Comparison of ENCODE assay signal across 8 cellular contexts in the genomic region with DNA sequence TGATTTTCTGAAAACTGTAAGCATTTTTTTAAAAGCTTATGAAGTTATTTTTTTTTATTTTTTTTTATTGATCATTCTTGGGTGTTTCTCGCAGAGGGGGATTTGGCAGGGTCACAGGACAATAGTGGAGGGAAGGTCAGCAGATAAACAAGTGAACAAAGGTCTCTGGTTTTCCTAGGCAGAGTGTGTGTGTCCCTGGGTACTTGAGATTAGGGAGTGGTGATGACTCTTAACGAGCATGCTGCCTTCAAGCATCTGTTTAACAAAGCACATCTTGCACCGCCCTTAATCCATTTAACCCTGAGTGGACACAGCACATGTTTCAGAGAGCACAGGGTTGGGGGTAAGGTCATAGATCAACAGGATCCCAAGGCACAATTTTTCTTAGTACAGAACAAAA. TPM values are rescaled to one million over a fixed set of nuclear protein-coding genes. Genes with fewer than 3 reads are reported as not detected.
"Had no signal": no experiment of that assay in that cellular context is flagged by ENCODE, and none has a peak within 500 bp of the region (broad histone marks: within the 10 kb centered on the region; RNA-seq: fewer than 3 reads in every experiment).

No MANE protein-coding gene starts in this region.

RNA-seq across cellular contexts. Expression of gene TMEM45B, which starts 31.7 kb away (rescaled TPM):
- total RNA-seq: endodermal cell; endothelial cell of umbilical vein; fibroblast of lung; left cardiac atrium; natural killer cell treated with Interleukin-12 subunit alpha and Interleukin-12 subunit beta and Interleukin-15 and Interleukin-18, amount 100 ng/mL, for 72 hours; posterior vena cava; right atrium auricular region; tibial nerve had no signal
- polyA plus RNA-seq: fibroblast of lung had no signal
